Comparison of ENCODE assay signal across 8 cellular contexts in genomic region chr2:186848873-186849578, GRCh38. TPM values are rescaled to one million over a fixed set of nuclear protein-coding genes. Genes with fewer than 3 reads are reported as not detected.
DNase-seq lines count a peak whose midpoint lies in the region; ATAC-seq, FAIRE-seq and TF ChIP-seq lines count a peak whose summit lies in the region.

ZSWIM2 (minus strand) TSS chr2:186849170; CDS start chr2:186849130, 40 bp downstream.

- ATAC-seq in HG03342 (IDR thresholded peaks at IDR 0.05; ENCODE audit: unreplicated experiment) (peak; percentile 76), right cardiac atrium (peak; percentile 92 to 95), pancreas (peak; percentile 75 to 95 (median 92))

- no peaks in the 10 kb centered on the region for H3K36me3 ChIP-seq in pancreas

- peak within 1 kb of the TSS; percentile 15 for H3K4me3 ChIP-seq in right cardiac atrium (ENCODE audit: low read length)
- H3K4me3 ChIP-seq in pancreas, result peak within 1 kb of the TSS in 2 of 4 donors; percentile 11 to 33

- 5% methylated on average over 39 of the region's 39 CpGs for WGBS in right cardiac atrium
- WGBS in pancreas, 2 donors, result 4% methylated on average over 39 of the region's 39 CpGs

- DNase-seq in activated CD8-positive, alpha-beta memory T cell treated with anti-CD3 and anti-CD28 coated beads for 24 hours, result peak; percentile 53
- no peak for DNase-seq in activated CD8-positive, alpha-beta memory T cell treated with anti-CD3 and anti-CD28 coated beads, Interleukin-2, amount 50 U/mL, for 4 hours
- DNase-seq in NCI-H526 treated with DMSO at 0.1 percent for 48 hours (lab: John Stamatoyannopoulos, UW) (peak; percentile 49), anterior cingulate cortex (lab: John Stamatoyannopoulos, UW) (peak; percentile 3 to 88 (median 59)), right cardiac atrium (peak; percentile 72 to 85 (median 84)), pancreas (peak; percentile 36 to 79 (median 58)), SW480 (ENCODE audit: low spot score) (no peak)

- H3K27ac ChIP-seq in right cardiac atrium (ENCODE audit: low read length) (no peak within 1 kb of the TSS), pancreas (no peak within 1 kb of the TSS)

- TF ChIP-seq CTCF in pancreas (IDR thresholded peaks at IDR 0.05), result no peak

- H3K9me3 ChIP-seq in right cardiac atrium (ENCODE audit: control insufficient read depth, low read length) (no peaks in the 10 kb centered on the region), pancreas (no peaks in the 10 kb centered on the region)

- H3K27me3 ChIP-seq in right cardiac atrium (ENCODE audit: control insufficient read depth, insufficient read depth), result no peaks in the 10 kb centered on the region
- peaks cover 0 to 7% (median 2%) of the 10 kb centered on the region in 4 donors for H3K27me3 ChIP-seq in pancreas

- intact Hi-C loops in right cardiac atrium (cut with DNase I) (no loop called here), pancreas (cut with DNase I) (no loop called here)

- H3K4me1 ChIP-seq in right cardiac atrium (ENCODE audit: control insufficient read depth, insufficient read depth, low read length), result peaks cover 2% of the 10 kb centered on the region
- no peaks in the 10 kb centered on the region for H3K4me1 ChIP-seq in pancreas

- FAIRE-seq in pancreas (lab: Jason Lieb, UNC), result no peak

RNA-seq across cellular contexts. Expression of gene ZSWIM2, which starts in this region (rescaled TPM):
- total RNA-seq in right cardiac atrium (not detected), pancreas (not detected)
- polyA plus RNA-seq in right cardiac atrium (not detected), pancreas (under 1 TPM in 1 of 2 donors, not detected in 1; 0.02 TPM)

Comparison
In these comparisons a context has a peak if more than half of its experiments do, and no peak if none do; other contexts are left out.
1. DNase-seq: peak in activated CD8-positive, alpha-beta memory T cell treated with anti-CD3 and anti-CD28 coated beads for 24 hours (single experiment), NCI-H526 treated with DMSO at 0.1 percent for 48 hours (single experiment) and anterior cingulate cortex (58 of 58); none in activated CD8-positive, alpha-beta memory T cell treated with anti-CD3 and anti-CD28 coated beads, Interleukin-2, amount 50 U/mL, for 4 hours (single experiment) and SW480 (single experiment).
2. Peak in DNase-seq, ATAC-seq and H3K4me3 ChIP-seq in right cardiac atrium; RNA of the gene not detected or under 1 TPM.
3. Peak in DNase-seq and ATAC-seq in pancreas; RNA of the gene not detected or under 1 TPM.
4. Peak in every context shown above with its lines, with median percentiles within 50 percentile points of each other: ATAC-seq.